ENCODE assay signal across 14 cellular contexts in the genomic region with DNA sequence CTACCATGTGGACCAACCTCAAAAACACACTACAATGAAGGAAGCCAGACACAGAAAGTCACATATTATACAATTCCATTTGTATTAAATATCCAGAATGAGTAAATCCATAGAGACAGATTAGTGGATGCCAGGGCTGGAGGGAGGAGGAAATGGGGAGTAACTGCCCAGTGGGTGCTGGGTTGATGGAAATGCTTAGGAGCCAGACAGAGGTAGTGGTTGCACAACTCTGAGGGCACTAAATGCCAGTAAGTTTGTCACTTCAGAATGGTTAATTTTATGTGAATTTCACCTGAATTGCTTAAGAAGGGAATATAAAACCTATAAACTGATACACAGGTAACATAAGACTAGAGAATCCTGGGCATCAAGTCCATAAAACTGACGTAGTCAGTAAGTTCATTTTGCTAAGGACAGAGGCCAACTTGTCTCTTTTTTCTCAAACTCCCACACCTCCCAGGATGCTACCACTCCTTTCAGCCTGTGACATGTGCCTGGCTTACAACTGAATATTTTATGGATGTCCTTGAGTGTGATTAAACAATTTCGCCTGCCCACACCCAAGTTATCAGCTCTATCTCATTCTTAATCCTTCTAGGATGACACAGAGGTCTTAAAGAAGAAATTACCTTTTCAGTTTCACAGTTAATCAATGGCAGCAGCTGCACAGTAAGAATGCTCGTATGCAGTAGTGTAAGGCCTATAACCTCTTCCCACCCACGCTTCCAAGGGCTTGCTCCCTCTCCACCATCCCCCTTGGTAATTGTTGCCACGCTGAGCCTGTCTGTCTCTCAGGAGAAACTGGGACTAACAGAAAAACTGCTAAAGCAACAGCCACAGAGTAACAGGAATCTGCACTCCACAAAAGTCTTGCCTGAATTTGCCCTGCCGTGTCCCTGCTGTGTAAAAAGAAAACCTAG. TPM values are rescaled to one million over a fixed set of nuclear protein-coding genes. Genes with fewer than 3 reads are reported as not detected.
DNase-seq lines count a peak whose midpoint lies in the region; ATAC-seq, FAIRE-seq and TF ChIP-seq lines count a peak whose summit lies in the region.
"Had no signal": no experiment of that assay in that cellular context is flagged by ENCODE, and none has a peak within 500 bp of the region (broad histone marks: within the 10 kb centered on the region; RNA-seq: fewer than 3 reads in every experiment).

No MANE protein-coding gene starts in this region.

- peak overlapping the region; percentile 52 for H3K9ac ChIP-seq in DND-41 (ENCODE audit: low read depth, low read length)

- H3K9me3 ChIP-seq in DND-41 (ENCODE audit: insufficient read depth, low read length, severe bottlenecking) (no peaks in the 10 kb centered on the region), right lobe of liver (no peaks in the 10 kb centered on the region)
- H3K9me3 ChIP-seq: suprapubic skin had no signal

- H2AFZ ChIP-seq in DND-41 (ENCODE audit: low read depth, low read length): peak overlapping the region; percentile 77

- H3K27ac ChIP-seq in DND-41 (ENCODE audit: low read length) (peak overlapping the region; percentile 93), VCaP (peak overlapping the region; percentile 49), right lobe of liver (peak overlapping the region in 1 of 3 donors; percentile 54), RWPE1 (no peak overlapping the region)
- H3K27ac ChIP-seq: suprapubic skin had no signal

- TF ChIP-seq CTCF in DND-41 (IDR thresholded peaks at IDR 0.05; ENCODE audit: borderline replicate concordance, extremely low read depth, low read length, poor library complexity, severe bottlenecking) (no peak), VCaP (conservative IDR thresholded peaks at IDR 0.05) (no peak), right lobe of liver (IDR thresholded peaks at IDR 0.05) (no peak), RWPE1 (conservative IDR thresholded peaks at IDR 0.05; ENCODE audit: low read depth) (no peak)

- no peaks in the 10 kb centered on the region for H4K20me1 ChIP-seq in DND-41 (ENCODE audit: insufficient read depth, low read length)

- WGBS in right lobe of liver (ENCODE audit: insufficient coverage, low coverage, low lambda C conversion rate, missing lambda C conversion rate): 49% methylated on average over 6 of the region's 6 CpGs

- POLR2A ChIA-PET in RWPE1 (lab: Yijun Ruan, JAX; ENCODE audit: low non-redundant PET): no interaction called here

- peak overlapping the region; percentile 54 for H3K4me2 ChIP-seq in DND-41 (ENCODE audit: insufficient read depth, low read length)

- ATAC-seq in DND-41 (ENCODE audit: insufficient read depth, low read depth) (peak; percentile 11; the same call in 2 of the 3 replicates), HG02759 (IDR thresholded peaks at IDR 0.05; ENCODE audit: unreplicated experiment) (peak; percentile 4), right lobe of liver (peak; percentile 27 to 64 (median 51))

- CTCF ChIA-PET in RWPE1 (lab: Yijun Ruan, JAX): interaction anchor here (1.0 kb wide), 1 partner anchor 26 kb away, joined by 3 read pairs; no protein-coding TSS in a partner anchor

- H3K4me1 ChIP-seq in DND-41 (ENCODE audit: insufficient read depth, low read length): peaks cover 40% of the 10 kb centered on the region
- H3K4me1 ChIP-seq in right lobe of liver: peaks cover 0 to 18% (median 2%) of the 10 kb centered on the region in 4 donors

- H3K27me3 ChIP-seq in DND-41 (ENCODE audit: insufficient read depth, low read length, poor library complexity) (no peaks in the 10 kb centered on the region), right lobe of liver (no peaks in the 10 kb centered on the region)

- H3K36me3 ChIP-seq in DND-41 (ENCODE audit: insufficient read depth, low read length) (no peaks in the 10 kb centered on the region; the same call in 1 of the 2 replicates), right lobe of liver (peaks cover 0 to 5% (median 0%) of the 10 kb centered on the region in 4 donors)
- H3K36me3 ChIP-seq: suprapubic skin had no signal

- no peak for TF ChIP-seq POLR2A in right lobe of liver (IDR thresholded peaks at IDR 0.05)

- H3K79me2 ChIP-seq in DND-41 (ENCODE audit: insufficient read depth, low read length): no peaks in the 10 kb centered on the region

- intact Hi-C loops in right lobe of liver (cut with DNase I): no loop called here

- H3K4me3 ChIP-seq in DND-41 (ENCODE audit: low read depth in 1 of 2, low read length in 2 of 2) (peak overlapping the region in 1 of 2 experiments; percentile 16; a peak in 1 of 4 replicates), right lobe of liver (no peak overlapping the region)
- H3K4me3 ChIP-seq: suprapubic skin had no signal

- DNase-seq in DND-41 (no peak), right lobe of liver (no peak), frontal cortex (ENCODE audit: low spot score in 2 of 2) (no peak), NCI-H1930 (lab: John Stamatoyannopoulos, UW) (no peak), RWPE1 (ENCODE audit: low spot score) (no peak), NCI-H774 (lab: John Stamatoyannopoulos, UW) (no peak)
- DNase-seq: NCI-H82, occipital lobe had no signal

- FAIRE-seq in frontal cortex (lab: Jason Lieb, UNC): no peak

RNA-seq across cellular contexts. Expression of a gene that starts 5.9 kb away (rescaled TPM):
- total RNA-seq in right lobe of liver (not detected), frontal cortex (not detected)
- total RNA-seq: CD4-positive, alpha-beta T cell; lung microvascular endothelial cell; occipital lobe; SK-MEL-5; suprapubic skin had no signal

RNA-seq across cellular contexts. Expression of a gene that starts 33.5 kb away (rescaled TPM):
- total RNA-seq in right lobe of liver (10 to 100 TPM in 1 of 6 experiments, 1 to 10 TPM in 5; 2.2 to 10.1 (median 5.4) TPM), frontal cortex (12.6 TPM)
